ENCODE assay signal across 1 cellular context in genomic region chr2:199509401-199509800, GRCh38.
TF ChIP-seq lines count a peak whose summit lies in the region.

No MANE protein-coding gene starts in this region.

TF ChIP-seq in GM12878, 131 proteins besides CTCF, POLR2A, EP300 and RAD21 (continued from another document):
- TF ChIP-seq, protein P1, sequence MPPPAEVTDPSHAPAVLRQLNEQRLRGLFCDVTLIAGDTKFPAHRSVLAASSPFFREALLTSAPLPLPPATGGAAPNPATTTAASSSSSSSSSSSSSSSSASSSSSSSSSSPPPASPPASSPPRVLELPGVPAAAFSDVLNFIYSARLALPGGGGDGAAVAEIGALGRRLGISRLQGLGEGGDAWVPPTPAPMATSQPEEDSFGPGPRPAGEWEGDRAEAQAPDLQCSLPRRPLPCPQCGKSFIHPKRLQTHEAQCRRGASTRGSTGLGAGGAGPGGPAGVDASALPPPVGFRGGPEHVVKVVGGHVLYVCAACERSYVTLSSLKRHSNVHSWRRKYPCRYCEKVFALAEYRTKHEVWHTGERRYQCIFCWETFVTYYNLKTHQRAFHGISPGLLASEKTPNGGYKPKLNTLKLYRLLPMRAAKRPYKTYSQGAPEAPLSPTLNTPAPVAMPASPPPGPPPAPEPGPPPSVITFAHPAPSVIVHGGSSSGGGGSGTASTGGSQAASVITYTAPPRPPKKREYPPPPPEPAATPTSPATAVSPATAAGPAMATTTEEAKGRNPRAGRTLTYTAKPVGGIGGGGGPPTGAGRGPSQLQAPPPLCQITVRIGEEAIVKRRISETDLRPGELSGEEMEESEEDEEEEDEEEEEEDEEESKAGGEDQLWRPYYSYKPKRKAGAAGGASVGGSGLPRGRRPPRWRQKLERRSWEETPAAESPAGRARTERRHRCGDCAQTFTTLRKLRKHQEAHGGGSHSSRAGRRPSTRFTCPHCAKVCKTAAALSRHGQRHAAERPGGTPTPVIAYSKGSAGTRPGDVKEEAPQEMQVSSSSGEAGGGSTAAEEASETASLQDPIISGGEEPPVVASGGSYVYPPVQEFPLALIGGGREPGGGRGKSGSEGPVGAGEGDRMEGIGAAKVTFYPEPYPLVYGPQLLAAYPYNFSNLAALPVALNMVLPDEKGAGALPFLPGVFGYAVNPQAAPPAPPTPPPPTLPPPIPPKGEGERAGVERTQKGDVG (CRISPR knock-in tag; IDR thresholded peaks at IDR 0.05): no peak
- no peak for TF ChIP-seq SMC3 (IDR thresholded peaks at IDR 0.05; ENCODE audit: borderline replicate concordance, low read length)
- no peak for TF ChIP-seq ZNF274 (IDR thresholded peaks at IDR 0.05; ENCODE audit: insufficient read depth, insufficient read length)
- TF ChIP-seq, protein P2, sequence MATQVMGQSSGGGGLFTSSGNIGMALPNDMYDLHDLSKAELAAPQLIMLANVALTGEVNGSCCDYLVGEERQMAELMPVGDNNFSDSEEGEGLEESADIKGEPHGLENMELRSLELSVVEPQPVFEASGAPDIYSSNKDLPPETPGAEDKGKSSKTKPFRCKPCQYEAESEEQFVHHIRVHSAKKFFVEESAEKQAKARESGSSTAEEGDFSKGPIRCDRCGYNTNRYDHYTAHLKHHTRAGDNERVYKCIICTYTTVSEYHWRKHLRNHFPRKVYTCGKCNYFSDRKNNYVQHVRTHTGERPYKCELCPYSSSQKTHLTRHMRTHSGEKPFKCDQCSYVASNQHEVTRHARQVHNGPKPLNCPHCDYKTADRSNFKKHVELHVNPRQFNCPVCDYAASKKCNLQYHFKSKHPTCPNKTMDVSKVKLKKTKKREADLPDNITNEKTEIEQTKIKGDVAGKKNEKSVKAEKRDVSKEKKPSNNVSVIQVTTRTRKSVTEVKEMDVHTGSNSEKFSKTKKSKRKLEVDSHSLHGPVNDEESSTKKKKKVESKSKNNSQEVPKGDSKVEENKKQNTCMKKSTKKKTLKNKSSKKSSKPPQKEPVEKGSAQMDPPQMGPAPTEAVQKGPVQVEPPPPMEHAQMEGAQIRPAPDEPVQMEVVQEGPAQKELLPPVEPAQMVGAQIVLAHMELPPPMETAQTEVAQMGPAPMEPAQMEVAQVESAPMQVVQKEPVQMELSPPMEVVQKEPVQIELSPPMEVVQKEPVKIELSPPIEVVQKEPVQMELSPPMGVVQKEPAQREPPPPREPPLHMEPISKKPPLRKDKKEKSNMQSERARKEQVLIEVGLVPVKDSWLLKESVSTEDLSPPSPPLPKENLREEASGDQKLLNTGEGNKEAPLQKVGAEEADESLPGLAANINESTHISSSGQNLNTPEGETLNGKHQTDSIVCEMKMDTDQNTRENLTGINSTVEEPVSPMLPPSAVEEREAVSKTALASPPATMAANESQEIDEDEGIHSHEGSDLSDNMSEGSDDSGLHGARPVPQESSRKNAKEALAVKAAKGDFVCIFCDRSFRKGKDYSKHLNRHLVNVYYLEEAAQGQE (IDR thresholded peaks at IDR 0.05; ENCODE audit: low read depth, low read length): no peak
- no peak for TF ChIP-seq GATAD2B (conservative IDR thresholded peaks at IDR 0.05; ENCODE audit: low read depth)
- no peak for TF ChIP-seq NR2C2 (IDR thresholded peaks at IDR 0.05; ENCODE audit: borderline replicate concordance, control insufficient read depth, insufficient read length, low read depth)
- TF ChIP-seq NBN (IDR thresholded peaks at IDR 0.05): no peak
- TF ChIP-seq POLR2AphosphoS5 (IDR thresholded peaks at IDR 0.05; ENCODE audit: low read length): no peak
- TF ChIP-seq, protein P3, sequence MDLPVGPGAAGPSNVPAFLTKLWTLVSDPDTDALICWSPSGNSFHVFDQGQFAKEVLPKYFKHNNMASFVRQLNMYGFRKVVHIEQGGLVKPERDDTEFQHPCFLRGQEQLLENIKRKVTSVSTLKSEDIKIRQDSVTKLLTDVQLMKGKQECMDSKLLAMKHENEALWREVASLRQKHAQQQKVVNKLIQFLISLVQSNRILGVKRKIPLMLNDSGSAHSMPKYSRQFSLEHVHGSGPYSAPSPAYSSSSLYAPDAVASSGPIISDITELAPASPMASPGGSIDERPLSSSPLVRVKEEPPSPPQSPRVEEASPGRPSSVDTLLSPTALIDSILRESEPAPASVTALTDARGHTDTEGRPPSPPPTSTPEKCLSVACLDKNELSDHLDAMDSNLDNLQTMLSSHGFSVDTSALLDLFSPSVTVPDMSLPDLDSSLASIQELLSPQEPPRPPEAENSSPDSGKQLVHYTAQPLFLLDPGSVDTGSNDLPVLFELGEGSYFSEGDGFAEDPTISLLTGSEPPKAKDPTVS (IDR thresholded peaks at IDR 0.05; ENCODE audit: low read depth, low read length): no peak
- TF ChIP-seq SREBF2 (IDR thresholded peaks at IDR 0.05; ENCODE audit: low read length): no peak
- TF ChIP-seq, protein P4, sequence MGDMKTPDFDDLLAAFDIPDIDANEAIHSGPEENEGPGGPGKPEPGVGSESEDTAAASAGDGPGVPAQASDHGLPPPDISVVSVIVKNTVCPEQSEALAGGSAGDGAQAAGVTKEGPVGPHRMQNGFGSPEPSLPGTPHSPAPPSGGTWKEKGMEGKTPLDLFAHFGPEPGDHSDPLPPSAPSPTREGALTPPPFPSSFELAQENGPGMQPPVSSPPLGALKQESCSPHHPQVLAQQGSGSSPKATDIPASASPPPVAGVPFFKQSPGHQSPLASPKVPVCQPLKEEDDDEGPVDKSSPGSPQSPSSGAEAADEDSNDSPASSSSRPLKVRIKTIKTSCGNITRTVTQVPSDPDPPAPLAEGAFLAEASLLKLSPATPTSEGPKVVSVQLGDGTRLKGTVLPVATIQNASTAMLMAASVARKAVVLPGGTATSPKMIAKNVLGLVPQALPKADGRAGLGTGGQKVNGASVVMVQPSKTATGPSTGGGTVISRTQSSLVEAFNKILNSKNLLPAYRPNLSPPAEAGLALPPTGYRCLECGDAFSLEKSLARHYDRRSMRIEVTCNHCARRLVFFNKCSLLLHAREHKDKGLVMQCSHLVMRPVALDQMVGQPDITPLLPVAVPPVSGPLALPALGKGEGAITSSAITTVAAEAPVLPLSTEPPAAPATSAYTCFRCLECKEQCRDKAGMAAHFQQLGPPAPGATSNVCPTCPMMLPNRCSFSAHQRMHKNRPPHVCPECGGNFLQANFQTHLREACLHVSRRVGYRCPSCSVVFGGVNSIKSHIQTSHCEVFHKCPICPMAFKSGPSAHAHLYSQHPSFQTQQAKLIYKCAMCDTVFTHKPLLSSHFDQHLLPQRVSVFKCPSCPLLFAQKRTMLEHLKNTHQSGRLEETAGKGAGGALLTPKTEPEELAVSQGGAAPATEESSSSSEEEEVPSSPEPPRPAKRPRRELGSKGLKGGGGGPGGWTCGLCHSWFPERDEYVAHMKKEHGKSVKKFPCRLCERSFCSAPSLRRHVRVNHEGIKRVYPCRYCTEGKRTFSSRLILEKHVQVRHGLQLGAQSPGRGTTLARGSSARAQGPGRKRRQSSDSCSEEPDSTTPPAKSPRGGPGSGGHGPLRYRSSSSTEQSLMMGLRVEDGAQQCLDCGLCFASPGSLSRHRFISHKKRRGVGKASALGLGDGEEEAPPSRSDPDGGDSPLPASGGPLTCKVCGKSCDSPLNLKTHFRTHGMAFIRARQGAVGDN (IDR thresholded peaks at IDR 0.05): no peak
TF ChIP-seq in GM12878: peak in this region for 0.
